ENCODE assay signal across 1 cellular context in the genomic region with DNA sequence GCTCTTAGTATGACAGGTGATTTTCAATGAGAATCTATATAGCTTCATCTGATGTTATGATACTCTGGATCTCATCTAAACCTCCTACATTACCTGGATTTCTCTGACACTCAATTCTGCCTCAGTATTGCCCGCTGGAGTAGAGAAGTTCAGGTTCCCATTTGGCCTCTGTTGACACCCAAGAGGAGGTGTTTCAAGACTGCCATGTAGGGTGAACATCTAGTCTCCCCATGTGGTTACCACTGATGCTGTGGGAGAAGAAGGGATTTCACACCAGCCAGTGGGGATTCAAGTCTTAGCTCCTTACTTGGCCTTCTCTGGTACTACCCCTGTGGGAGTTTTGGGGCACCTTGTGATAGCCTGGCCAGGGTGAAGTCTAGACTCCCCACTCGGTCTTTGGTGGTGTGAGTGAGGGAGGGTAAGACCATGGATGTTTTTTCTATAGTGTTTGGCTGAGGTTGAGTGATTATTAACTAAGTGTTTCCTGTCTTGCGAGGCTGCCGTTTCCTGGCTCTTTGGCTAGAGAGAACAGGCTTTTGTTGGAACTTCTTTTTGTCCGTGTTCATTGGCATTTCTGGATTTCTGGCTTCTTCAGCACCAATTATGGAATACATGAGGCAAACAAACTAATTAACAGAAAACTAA.
TF ChIP-seq lines count a peak whose summit lies in the region.

No MANE protein-coding gene starts in this region.

TF ChIP-seq in HepG2, 621 proteins besides CTCF, POLR2A, EP300 and RAD21 (continued from another document and continues in another):
- TF ChIP-seq, protein P1, sequence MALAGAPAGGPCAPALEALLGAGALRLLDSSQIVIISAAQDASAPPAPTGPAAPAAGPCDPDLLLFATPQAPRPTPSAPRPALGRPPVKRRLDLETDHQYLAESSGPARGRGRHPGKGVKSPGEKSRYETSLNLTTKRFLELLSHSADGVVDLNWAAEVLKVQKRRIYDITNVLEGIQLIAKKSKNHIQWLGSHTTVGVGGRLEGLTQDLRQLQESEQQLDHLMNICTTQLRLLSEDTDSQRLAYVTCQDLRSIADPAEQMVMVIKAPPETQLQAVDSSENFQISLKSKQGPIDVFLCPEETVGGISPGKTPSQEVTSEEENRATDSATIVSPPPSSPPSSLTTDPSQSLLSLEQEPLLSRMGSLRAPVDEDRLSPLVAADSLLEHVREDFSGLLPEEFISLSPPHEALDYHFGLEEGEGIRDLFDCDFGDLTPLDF (CRISPR knock-in tag; IDR thresholded peaks at IDR 0.05): no peak
- peak; percentile 35; the same call in 1 of the 2 replicates for TF ChIP-seq HMG20A (CRISPR knock-in tag; IDR thresholded peaks at IDR 0.05; ENCODE audit: borderline replicate concordance)
- TF ChIP-seq FOXK1 (CRISPR knock-in tag; IDR thresholded peaks at IDR 0.05; ENCODE audit: borderline replicate concordance, low read depth): no peak
- TF ChIP-seq, protein P2, sequence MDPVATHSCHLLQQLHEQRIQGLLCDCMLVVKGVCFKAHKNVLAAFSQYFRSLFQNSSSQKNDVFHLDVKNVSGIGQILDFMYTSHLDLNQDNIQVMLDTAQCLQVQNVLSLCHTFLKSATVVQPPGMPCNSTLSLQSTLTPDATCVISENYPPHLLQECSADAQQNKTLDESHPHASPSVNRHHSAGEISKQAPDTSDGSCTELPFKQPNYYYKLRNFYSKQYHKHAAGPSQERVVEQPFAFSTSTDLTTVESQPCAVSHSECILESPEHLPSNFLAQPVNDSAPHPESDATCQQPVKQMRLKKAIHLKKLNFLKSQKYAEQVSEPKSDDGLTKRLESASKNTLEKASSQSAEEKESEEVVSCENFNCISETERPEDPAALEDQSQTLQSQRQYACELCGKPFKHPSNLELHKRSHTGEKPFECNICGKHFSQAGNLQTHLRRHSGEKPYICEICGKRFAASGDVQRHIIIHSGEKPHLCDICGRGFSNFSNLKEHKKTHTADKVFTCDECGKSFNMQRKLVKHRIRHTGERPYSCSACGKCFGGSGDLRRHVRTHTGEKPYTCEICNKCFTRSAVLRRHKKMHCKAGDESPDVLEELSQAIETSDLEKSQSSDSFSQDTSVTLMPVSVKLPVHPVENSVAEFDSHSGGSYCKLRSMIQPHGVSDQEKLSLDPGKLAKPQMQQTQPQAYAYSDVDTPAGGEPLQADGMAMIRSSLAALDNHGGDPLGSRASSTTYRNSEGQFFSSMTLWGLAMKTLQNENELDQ (CRISPR knock-in tag; IDR thresholded peaks at IDR 0.05; ENCODE audit: borderline replicate concordance): no peak
- TF ChIP-seq ZNF496 (CRISPR knock-in tag; IDR thresholded peaks at IDR 0.05; ENCODE audit: insufficient replicate concordance): no peak
- TF ChIP-seq, protein P3, sequence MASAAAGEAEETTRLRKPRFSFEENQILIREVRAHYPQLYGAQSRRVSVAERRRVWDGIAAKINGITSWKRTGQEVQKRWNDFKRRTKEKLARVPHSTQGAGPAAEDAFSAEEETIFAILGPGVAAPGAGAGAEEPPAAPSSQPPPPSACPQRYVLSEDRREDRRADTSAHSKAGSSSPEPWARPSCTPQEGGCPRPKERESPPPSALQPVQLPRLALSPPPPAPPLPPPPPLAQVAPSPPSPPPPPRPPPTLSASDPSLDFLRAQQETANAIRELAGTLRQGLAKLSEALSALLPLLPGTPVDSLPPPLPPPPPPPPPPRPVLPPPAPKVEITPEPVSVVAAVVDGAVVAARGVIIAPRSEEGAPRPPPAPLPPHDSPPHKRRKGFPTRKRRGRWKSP (CRISPR knock-in tag; IDR thresholded peaks at IDR 0.05): no peak
- no peak for TF ChIP-seq ARHGAP35 (CRISPR knock-in tag; IDR thresholded peaks at IDR 0.05; ENCODE audit: borderline replicate concordance)
- TF ChIP-seq RBFOX2 (IDR thresholded peaks at IDR 0.05; ENCODE audit: low read depth, low read length): 0 out of 2 replicates have a peak, but pooled peaks have one; percentile 29
- no peak for TF ChIP-seq CSRNP1 (CRISPR knock-in tag; IDR thresholded peaks at IDR 0.05)
- TF ChIP-seq ZNF598 (CRISPR knock-in tag; IDR thresholded peaks at IDR 0.05; ENCODE audit: borderline replicate concordance): no peak
- TF ChIP-seq ZNF83 (CRISPR knock-in tag; IDR thresholded peaks at IDR 0.05; ENCODE audit: borderline replicate concordance): no peak
- no peak for TF ChIP-seq TRIM24 (CRISPR knock-in tag; IDR thresholded peaks at IDR 0.05)
- TF ChIP-seq KDM4B (CRISPR knock-in tag; IDR thresholded peaks at IDR 0.05): no peak
- no peak for TF ChIP-seq SP140L (CRISPR knock-in tag; IDR thresholded peaks at IDR 0.05; ENCODE audit: borderline replicate concordance)
- TF ChIP-seq, protein P4, sequence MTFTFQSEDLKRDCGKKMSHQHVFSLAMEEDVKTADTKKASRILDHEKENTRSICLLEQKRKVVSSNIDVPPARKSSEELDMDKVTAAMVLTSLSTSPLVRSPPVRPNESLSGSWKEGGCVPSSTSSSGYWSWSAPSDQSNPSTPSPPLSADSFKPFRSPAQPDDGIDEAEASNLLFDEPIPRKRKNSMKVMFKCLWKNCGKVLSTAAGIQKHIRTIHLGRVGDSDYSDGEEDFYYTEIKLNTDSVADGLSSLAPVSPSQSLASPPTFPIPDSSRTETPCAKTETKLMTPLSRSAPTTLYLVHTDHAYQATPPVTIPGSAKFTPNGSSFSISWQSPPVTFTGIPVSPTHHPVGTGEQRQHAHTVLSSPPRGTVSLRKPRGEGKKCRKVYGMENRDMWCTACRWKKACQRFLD (CRISPR knock-in tag; IDR thresholded peaks at IDR 0.05; ENCODE audit: borderline replicate concordance): no peak
- no peak for TF ChIP-seq XBP1 (CRISPR knock-in tag; IDR thresholded peaks at IDR 0.05)
- TF ChIP-seq, protein P5, sequence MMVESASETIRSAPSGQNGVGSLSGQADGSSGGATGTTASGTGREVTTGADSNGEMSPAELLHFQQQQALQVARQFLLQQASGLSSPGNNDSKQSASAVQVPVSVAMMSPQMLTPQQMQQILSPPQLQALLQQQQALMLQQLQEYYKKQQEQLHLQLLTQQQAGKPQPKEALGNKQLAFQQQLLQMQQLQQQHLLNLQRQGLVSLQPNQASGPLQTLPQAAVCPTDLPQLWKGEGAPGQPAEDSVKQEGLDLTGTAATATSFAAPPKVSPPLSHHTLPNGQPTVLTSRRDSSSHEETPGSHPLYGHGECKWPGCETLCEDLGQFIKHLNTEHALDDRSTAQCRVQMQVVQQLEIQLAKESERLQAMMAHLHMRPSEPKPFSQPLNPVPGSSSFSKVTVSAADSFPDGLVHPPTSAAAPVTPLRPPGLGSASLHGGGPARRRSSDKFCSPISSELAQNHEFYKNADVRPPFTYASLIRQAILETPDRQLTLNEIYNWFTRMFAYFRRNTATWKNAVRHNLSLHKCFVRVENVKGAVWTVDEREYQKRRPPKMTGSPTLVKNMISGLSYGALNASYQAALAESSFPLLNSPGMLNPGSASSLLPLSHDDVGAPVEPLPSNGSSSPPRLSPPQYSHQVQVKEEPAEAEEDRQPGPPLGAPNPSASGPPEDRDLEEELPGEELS (CRISPR knock-in tag; IDR thresholded peaks at IDR 0.05): peak; percentile 36; the same call in 1 of the 2 replicates
- peak; percentile 20; the same call in 1 of the 2 replicates for TF ChIP-seq ZNF331 (CRISPR knock-in tag; IDR thresholded peaks at IDR 0.05)
- no peak for TF ChIP-seq HOXA9 (CRISPR knock-in tag; IDR thresholded peaks at IDR 0.05; ENCODE audit: borderline replicate concordance)
- TF ChIP-seq ZNF354B (CRISPR knock-in tag; IDR thresholded peaks at IDR 0.05): no peak
- TF ChIP-seq, protein P6, sequence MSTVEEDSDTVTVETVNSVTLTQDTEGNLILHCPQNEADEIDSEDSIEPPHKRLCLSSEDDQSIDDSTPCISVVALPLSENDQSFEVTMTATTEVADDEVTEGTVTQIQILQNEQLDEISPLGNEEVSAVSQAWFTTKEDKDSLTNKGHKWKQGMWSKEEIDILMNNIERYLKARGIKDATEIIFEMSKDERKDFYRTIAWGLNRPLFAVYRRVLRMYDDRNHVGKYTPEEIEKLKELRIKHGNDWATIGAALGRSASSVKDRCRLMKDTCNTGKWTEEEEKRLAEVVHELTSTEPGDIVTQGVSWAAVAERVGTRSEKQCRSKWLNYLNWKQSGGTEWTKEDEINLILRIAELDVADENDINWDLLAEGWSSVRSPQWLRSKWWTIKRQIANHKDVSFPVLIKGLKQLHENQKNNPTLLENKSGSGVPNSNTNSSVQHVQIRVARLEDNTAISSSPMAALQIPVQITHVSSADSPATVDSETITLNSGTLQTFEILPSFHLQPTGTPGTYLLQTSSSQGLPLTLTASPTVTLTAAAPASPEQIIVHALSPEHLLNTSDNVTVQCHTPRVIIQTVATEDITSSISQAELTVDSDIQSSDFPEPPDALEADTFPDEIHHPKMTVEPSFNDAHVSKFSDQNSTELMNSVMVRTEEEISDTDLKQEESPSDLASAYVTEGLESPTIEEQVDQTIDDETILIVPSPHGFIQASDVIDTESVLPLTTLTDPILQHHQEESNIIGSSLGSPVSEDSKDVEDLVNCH (CRISPR knock-in tag; IDR thresholded peaks at IDR 0.05): no peak
- no peak for TF ChIP-seq FOXA3 (CRISPR knock-in tag; IDR thresholded peaks at IDR 0.05)
- TF ChIP-seq NR2F6 (IDR thresholded peaks at IDR 0.05): no peak
- peak; percentile 12; the same call in 1 of the 2 replicates for TF ChIP-seq NR2F6 (CRISPR knock-in tag; IDR thresholded peaks at IDR 0.05)
- TF ChIP-seq ZNF619 (CRISPR knock-in tag; IDR thresholded peaks at IDR 0.05): no peak
- no peak for TF ChIP-seq ATF2 (CRISPR knock-in tag; IDR thresholded peaks at IDR 0.05)
- TF ChIP-seq IKZF4 (CRISPR knock-in tag; IDR thresholded peaks at IDR 0.05; ENCODE audit: borderline replicate concordance, low read depth, not compliant biosample characterization): no peak
- no peak for TF ChIP-seq MIER2 (CRISPR knock-in tag; IDR thresholded peaks at IDR 0.05)
- TF ChIP-seq, protein P7, sequence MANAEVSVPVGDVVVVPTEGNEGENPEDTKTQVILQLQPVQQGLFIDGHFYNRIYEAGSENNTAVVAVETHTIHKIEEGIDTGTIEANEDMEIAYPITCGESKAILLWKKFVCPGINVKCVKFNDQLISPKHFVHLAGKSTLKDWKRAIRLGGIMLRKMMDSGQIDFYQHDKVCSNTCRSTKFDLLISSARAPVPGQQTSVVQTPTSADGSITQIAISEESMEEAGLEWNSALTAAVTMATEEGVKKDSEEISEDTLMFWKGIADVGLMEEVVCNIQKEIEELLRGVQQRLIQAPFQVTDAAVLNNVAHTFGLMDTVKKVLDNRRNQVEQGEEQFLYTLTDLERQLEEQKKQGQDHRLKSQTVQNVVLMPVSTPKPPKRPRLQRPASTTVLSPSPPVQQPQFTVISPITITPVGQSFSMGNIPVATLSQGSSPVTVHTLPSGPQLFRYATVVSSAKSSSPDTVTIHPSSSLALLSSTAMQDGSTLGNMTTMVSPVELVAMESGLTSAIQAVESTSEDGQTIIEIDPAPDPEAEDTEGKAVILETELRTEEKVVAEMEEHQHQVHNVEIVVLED (CRISPR knock-in tag; IDR thresholded peaks at IDR 0.05; ENCODE audit: borderline replicate concordance): no peak
- TF ChIP-seq ATF7-NPFF (CRISPR knock-in tag; IDR thresholded peaks at IDR 0.05; ENCODE audit: low read depth): no peak
- TF ChIP-seq HOXA3 (CRISPR knock-in tag; IDR thresholded peaks at IDR 0.05): 0 out of 2 replicates have a peak, but pooled peaks have one; percentile 29
- no peak for TF ChIP-seq ZNF570 (CRISPR knock-in tag; IDR thresholded peaks at IDR 0.05; ENCODE audit: borderline replicate concordance)
- no peak for TF ChIP-seq TCF7L2 (IDR thresholded peaks at IDR 0.05; ENCODE audit: low read depth, low read length)
- TF ChIP-seq ZNF674 (CRISPR knock-in tag; IDR thresholded peaks at IDR 0.05; ENCODE audit: low read depth): no peak
- TF ChIP-seq, protein P8, sequence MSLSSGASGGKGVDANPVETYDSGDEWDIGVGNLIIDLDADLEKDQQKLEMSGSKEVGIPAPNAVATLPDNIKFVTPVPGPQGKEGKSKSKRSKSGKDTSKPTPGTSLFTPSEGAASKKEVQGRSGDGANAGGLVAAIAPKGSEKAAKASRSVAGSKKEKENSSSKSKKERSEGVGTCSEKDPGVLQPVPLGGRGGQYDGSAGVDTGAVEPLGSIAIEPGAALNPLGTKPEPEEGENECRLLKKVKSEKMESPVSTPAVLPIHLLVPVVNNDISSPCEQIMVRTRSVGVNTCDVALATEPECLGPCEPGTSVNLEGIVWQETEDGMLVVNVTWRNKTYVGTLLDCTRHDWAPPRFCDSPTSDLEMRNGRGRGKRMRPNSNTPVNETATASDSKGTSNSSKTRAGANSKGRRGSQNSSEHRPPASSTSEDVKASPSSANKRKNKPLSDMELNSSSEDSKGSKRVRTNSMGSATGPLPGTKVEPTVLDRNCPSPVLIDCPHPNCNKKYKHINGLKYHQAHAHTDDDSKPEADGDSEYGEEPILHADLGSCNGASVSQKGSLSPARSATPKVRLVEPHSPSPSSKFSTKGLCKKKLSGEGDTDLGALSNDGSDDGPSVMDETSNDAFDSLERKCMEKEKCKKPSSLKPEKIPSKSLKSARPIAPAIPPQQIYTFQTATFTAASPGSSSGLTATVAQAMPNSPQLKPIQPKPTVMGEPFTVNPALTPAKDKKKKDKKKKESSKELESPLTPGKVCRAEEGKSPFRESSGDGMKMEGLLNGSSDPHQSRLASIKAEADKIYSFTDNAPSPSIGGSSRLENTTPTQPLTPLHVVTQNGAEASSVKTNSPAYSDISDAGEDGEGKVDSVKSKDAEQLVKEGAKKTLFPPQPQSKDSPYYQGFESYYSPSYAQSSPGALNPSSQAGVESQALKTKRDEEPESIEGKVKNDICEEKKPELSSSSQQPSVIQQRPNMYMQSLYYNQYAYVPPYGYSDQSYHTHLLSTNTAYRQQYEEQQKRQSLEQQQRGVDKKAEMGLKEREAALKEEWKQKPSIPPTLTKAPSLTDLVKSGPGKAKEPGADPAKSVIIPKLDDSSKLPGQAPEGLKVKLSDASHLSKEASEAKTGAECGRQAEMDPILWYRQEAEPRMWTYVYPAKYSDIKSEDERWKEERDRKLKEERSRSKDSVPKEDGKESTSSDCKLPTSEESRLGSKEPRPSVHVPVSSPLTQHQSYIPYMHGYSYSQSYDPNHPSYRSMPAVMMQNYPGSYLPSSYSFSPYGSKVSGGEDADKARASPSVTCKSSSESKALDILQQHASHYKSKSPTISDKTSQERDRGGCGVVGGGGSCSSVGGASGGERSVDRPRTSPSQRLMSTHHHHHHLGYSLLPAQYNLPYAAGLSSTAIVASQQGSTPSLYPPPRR (CRISPR knock-in tag; IDR thresholded peaks at IDR 0.05; ENCODE audit: borderline replicate concordance): no peak
- TF ChIP-seq HDAC1 (CRISPR knock-in tag; IDR thresholded peaks at IDR 0.05): 0 out of 2 replicates have a peak, but pooled peaks have one; percentile 27
